13 cellular contexts compared by ENCODE assay signal in the genomic region with DNA sequence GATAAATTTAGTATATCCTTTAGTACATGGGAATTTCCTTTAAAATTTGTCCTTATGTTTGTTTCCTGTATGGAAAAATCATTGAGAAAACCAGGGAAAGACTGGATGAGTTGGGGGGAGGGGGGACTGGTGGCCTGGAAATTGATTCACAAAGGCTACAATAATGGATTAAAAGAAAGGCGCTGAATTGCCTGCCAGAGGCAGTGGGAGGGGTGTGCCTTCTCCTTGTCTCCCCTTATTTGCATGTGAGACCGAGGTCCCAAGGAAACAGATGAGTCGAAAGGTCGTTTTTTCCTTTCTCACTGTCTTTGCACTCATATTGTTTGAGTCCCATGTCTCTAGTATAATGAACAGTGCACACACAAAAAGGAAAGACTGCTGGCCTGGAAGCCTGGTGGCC.
DNase-seq lines count a peak whose midpoint lies in the region; ATAC-seq and TF ChIP-seq lines count a peak whose summit lies in the region.
"Had no signal": no experiment of that assay in that cellular context is flagged by ENCODE, and none has a peak within 500 bp of the region (broad histone marks: within the 10 kb centered on the region; RNA-seq: fewer than 3 reads in every experiment).

No MANE protein-coding gene starts in this region.

- no peaks in the 10 kb centered on the region for H3K36me3 ChIP-seq in H7 (replicated peaks; ENCODE audit: control insufficient read depth, insufficient read depth, low read length)

- POLR2A ChIA-PET in WTC11 (lab: Charles Lee): no interaction called here

- TF ChIP-seq CTCF in WTC11 (IDR thresholded peaks at IDR 0.05) (no peak), Calu3 (IDR thresholded peaks at IDR 0.05; ENCODE audit: unreplicated experiment) (no peak)

- CTCF ChIA-PET in WTC11 (lab: Charles Lee) (no interaction called here), Calu3 (lab: Charles Lee) (no interaction called here)

- intact Hi-C loops in Calu3 (cut with micrococcal nuclease; ENCODE audit: unreplicated experiment): no loop called here

- peaks cover 3% of the 10 kb centered on the region; the same call in 1 of the 2 replicates for H3K27me3 Mint-ChIP-seq in WTC11 (ENCODE audit: low read depth)
- no peaks in the 10 kb centered on the region for H3K27me3 Mint-ChIP-seq in Calu3 (ENCODE audit: unreplicated experiment)
- peaks cover 5 to 7% of the 10 kb centered on the region in 2 donors for H3K27me3 Mint-ChIP-seq in effector memory CD8-positive, alpha-beta T cell
- H3K27me3 Mint-ChIP-seq: CD4-positive, alpha-beta T cell had no signal

- no peaks in the 10 kb centered on the region for H3K27me3 ChIP-seq in H7 (ENCODE audit: control insufficient read depth, insufficient read depth, low read length)

- peak; percentile 27 for DNase-seq in H7
- DNase-seq in WTC11 (ENCODE audit: low spot score): no peak
- peak; percentile 12 for DNase-seq in iPS-NIHi11 (ENCODE audit: low spot score)
- no peak for DNase-seq in stimulated activated CD4-positive, alpha-beta T cell treated with anti-CD3 and anti-CD28 coated beads, Interleukin-4, amount 100 ng/mL, for 1 hour
- DNase-seq in Calu3: no peak
- DNase-seq in effector memory CD8-positive, alpha-beta T cell: no peak
- no peak for DNase-seq in NCI-H146 (lab: John Stamatoyannopoulos, UW)
- DNase-seq: AML-193; Caco-2; CD4-positive, alpha-beta T cell; DMS153; DMS79; GF-D8 had no signal

- peaks cover 14% of the 10 kb centered on the region for H3K36me3 Mint-ChIP-seq in WTC11
- H3K36me3 Mint-ChIP-seq in Calu3 (ENCODE audit: insufficient read depth, unreplicated experiment): no peaks in the 10 kb centered on the region
- H3K36me3 Mint-ChIP-seq in effector memory CD8-positive, alpha-beta T cell (ENCODE audit: insufficient read depth): no peaks in the 10 kb centered on the region

- H3K27ac Mint-ChIP-seq in WTC11 (no peak overlapping the region), Calu3 (ENCODE audit: unreplicated experiment) (no peak overlapping the region)
- H3K27ac Mint-ChIP-seq in effector memory CD8-positive, alpha-beta T cell: no peak overlapping the region
- H3K27ac Mint-ChIP-seq: CD4-positive, alpha-beta T cell had no signal

- peaks cover 25% of the 10 kb centered on the region for H3K9me3 Mint-ChIP-seq in WTC11
- peaks cover 11% of the 10 kb centered on the region for H3K9me3 Mint-ChIP-seq in Calu3 (ENCODE audit: low read depth, unreplicated experiment)
- peaks cover 0 to 2% of the 10 kb centered on the region in 2 donors for H3K9me3 Mint-ChIP-seq in effector memory CD8-positive, alpha-beta T cell

- ATAC-seq in WTC11: peak; percentile 60
- no peak for ATAC-seq in effector memory CD8-positive, alpha-beta T cell (replicated peaks)

- BruUV-seq in Calu3 (replicated peaks; lab: Mats Ljungman, UMichigan): no TSS peak

- H3K4me3 ChIP-seq in H7 (ENCODE audit: insufficient read depth, low read depth, low read length): no peak overlapping the region

- peaks cover 32% of the 10 kb centered on the region for H3K4me1 Mint-ChIP-seq in WTC11
- H3K4me1 Mint-ChIP-seq in Calu3 (ENCODE audit: low read depth, unreplicated experiment): no peaks in the 10 kb centered on the region
- H3K4me1 Mint-ChIP-seq in effector memory CD8-positive, alpha-beta T cell (ENCODE audit: low read depth in 2 of 2): no peaks in the 10 kb centered on the region

- no peak overlapping the region for H3K4me3 Mint-ChIP-seq in WTC11
- no peak overlapping the region for H3K4me3 Mint-ChIP-seq in Calu3 (ENCODE audit: low read depth, unreplicated experiment)
- no peak overlapping the region for H3K4me3 Mint-ChIP-seq in effector memory CD8-positive, alpha-beta T cell
- H3K4me3 Mint-ChIP-seq: CD4-positive, alpha-beta T cell had no signal

TF ChIP-seq in WTC11, 78 proteins besides CTCF, POLR2A, EP300 and RAD21:
- TF ChIP-seq NFYB (CRISPR knock-in tag; conservative IDR thresholded peaks at IDR 0.05; ENCODE audit: low read depth): no peak
- TF ChIP-seq OVOL2 (CRISPR knock-in tag; IDR thresholded peaks at IDR 0.05; ENCODE audit: borderline replicate concordance): no peak
- no peak for TF ChIP-seq FOXP1 (CRISPR knock-in tag; IDR thresholded peaks at IDR 0.05; ENCODE audit: borderline replicate concordance)
- no peak for TF ChIP-seq FOXJ3 (CRISPR knock-in tag; IDR thresholded peaks at IDR 0.05; ENCODE audit: borderline replicate concordance)

Comparison
In these comparisons a context has a peak if more than half of its experiments do, and no peak if none do; other contexts are left out.
1. DNase-seq: peak in H7 (single experiment) and iPS-NIHi11 (single experiment); none in WTC11 (single experiment), stimulated activated CD4-positive, alpha-beta T cell treated with anti-CD3 and anti-CD28 coated beads, Interleukin-4, amount 100 ng/mL, for 1 hour (single experiment), Calu3 (single experiment), effector memory CD8-positive, alpha-beta T cell (0 of 3) and NCI-H146 (single experiment).